ENCODE assay signal across 8 cellular contexts in genomic region chr3:56683122-56683817, GRCh38. TPM values are rescaled to one million over a fixed set of nuclear protein-coding genes. Genes with fewer than 3 reads are reported as not detected.
DNase-seq lines count a peak whose midpoint lies in the region; ATAC-seq lines count a peak whose summit lies in the region.

TSS of gene TASOR (minus strand) at chr3:56683265. CDS start at chr3:56683006, 259 bp downstream.

- DNase-seq in AML-193 (lab: John Stamatoyannopoulos, UW) (peak; percentile 67 to 78), NCI-H82 (lab: John Stamatoyannopoulos, UW) (peak; percentile 82), lung microvascular endothelial cell (ENCODE audit: low read depth in 2 of 2) (peak; percentile 84 to 88)
- peak; percentile 92 for DNase-seq in activated CD8-positive, alpha-beta memory T cell treated with anti-CD3 and anti-CD28 coated beads for 24 hours
- peak; percentile 81 for DNase-seq in effector CD4-positive, alpha-beta T cell
- DNase-seq in stimulated activated CD4-positive, alpha-beta T cell treated with anti-CD3 and anti-CD28 coated beads, TNF-alpha, amount 100 ng/mL, for 4 hours (ENCODE audit: low read depth in 3 of 3), result peak; percentile 77 to 81 (median 77)

- ATAC-seq in GM18873 (IDR thresholded peaks at IDR 0.05; ENCODE audit: low FRiP score, unreplicated experiment) (peak; percentile 47), HG03139 (IDR thresholded peaks at IDR 0.05; ENCODE audit: unreplicated experiment) (peak; percentile 76)

RNA-seq across cellular contexts. Expression of gene TASOR, which starts in this region (rescaled TPM):
- 48.8 and 69.8 TPM in 2 replicates for total RNA-seq in lung microvascular endothelial cell

Comparison
In these comparisons a context has a peak if more than half of its experiments do, and no peak if none do; other contexts are left out.
1. Peak in every context shown above with its lines: DNase-seq and ATAC-seq.